Comparison of ENCODE assay signal across 8 cellular contexts in genomic region chr13:113724780-113725315, GRCh38. TPM values are rescaled to one million over a fixed set of nuclear protein-coding genes. Genes with fewer than 3 reads are reported as not detected.
A peak's percentile ranks its signal among the peaks of the same experiment; 100 is the strongest.
DNase-seq lines count a peak whose midpoint lies in the region; ATAC-seq and TF ChIP-seq lines count a peak whose summit lies in the region.

No MANE protein-coding gene starts in this region.

- ATAC-seq in GM21786 (IDR thresholded peaks at IDR 0.05; ENCODE audit: unreplicated experiment): peak; percentile 87

- intact Hi-C loops in MCF 10A (cut with micrococcal nuclease): no loop called here

- no peaks in the 10 kb centered on the region for H3K4me1 ChIP-seq in Loucy (ENCODE audit: insufficient read depth, low read length, poor library complexity, severe bottlenecking)

- H3K9me3 ChIP-seq in Loucy (ENCODE audit: insufficient read depth, low read depth, low read length): no peaks in the 10 kb centered on the region; the same call in 1 of the 2 replicates

- H3K4me2 ChIP-seq in Loucy (ENCODE audit: low read depth, low read length, poor library complexity, severe bottlenecking): no peak overlapping the region

- CTCF ChIA-PET in MCF 10A (lab: Yijun Ruan, JAX): interaction anchor here (0.5 to 1.4 kb wide), 5 partner anchors 10 to 59 kb away, joined by 3 to 8 read pairs (median 5); no protein-coding TSS in a partner anchor

- POLR2A ChIA-PET in MCF 10A (lab: Yijun Ruan, JAX): no interaction called here

- H3K9me2 ChIP-seq in Loucy (replicated peaks; ENCODE audit: low read depth, low read length): no peaks in the 10 kb centered on the region

- BruUV-seq in MCF 10A (replicated peaks; lab: Mats Ljungman, UMichigan): no TSS peak

- H3K4me3 Mint-ChIP-seq in MCF 10A (ENCODE audit: unreplicated experiment): no peak overlapping the region

- no peak overlapping the region for H3K27ac ChIP-seq in VCaP

- DNase-seq in DMS153 treated with DMSO at 0.1 percent for 48 hours (lab: John Stamatoyannopoulos, UW; ENCODE audit: unreplicated experiment) (peak; percentile 61), MCF 10A (ENCODE audit: unreplicated experiment) (peak; percentile 52), iPS-NIHi7 (ENCODE audit: extremely low spot score) (peak; percentile 84), dedifferentiated amniotic fluid mesenchymal stem cell (ENCODE audit: extremely low spot score) (no peak)
- DNase-seq in stimulated activated CD4-positive, alpha-beta T cell treated with anti-CD3 and anti-CD28 coated beads, Interleukin-12 subunit alpha, Interleukin-12 subunit beta, amount 100 ng/mL, for 24 hours (ENCODE audit: low read depth in 2 of 2): peak; percentile 75 to 79

- no peaks in the 10 kb centered on the region for H3K27me3 ChIP-seq in Loucy (ENCODE audit: insufficient read depth, low read length, poor library complexity, severe bottlenecking)

- no peaks in the 10 kb centered on the region for H3K9me3 Mint-ChIP-seq in MCF 10A (ENCODE audit: unreplicated experiment)

- no peak overlapping the region for H2AFZ ChIP-seq in Loucy (ENCODE audit: low read length)

- peaks cover 9% of the 10 kb centered on the region for H3K4me1 Mint-ChIP-seq in MCF 10A (ENCODE audit: insufficient read depth, unreplicated experiment)

- no peaks in the 10 kb centered on the region for H3K79me2 ChIP-seq in Loucy (ENCODE audit: insufficient read depth, low read length)

- TF ChIP-seq CTCF in Loucy (conservative IDR thresholded peaks at IDR 0.05; ENCODE audit: low read length) (peak; percentile 57), VCaP (conservative IDR thresholded peaks at IDR 0.05) (peak; percentile 58), MCF 10A (IDR thresholded peaks at IDR 0.05; ENCODE audit: unreplicated experiment) (peak; percentile 65)

- H4K20me1 ChIP-seq in Loucy (ENCODE audit: insufficient read depth, low read length, poor library complexity, severe bottlenecking): no peaks in the 10 kb centered on the region

- no peaks in the 10 kb centered on the region for H3K36me3 ChIP-seq in Loucy (ENCODE audit: insufficient read depth, low read length)

- H3K9ac ChIP-seq in Loucy (ENCODE audit: low read depth, low read length, poor library complexity, severe bottlenecking): no peak overlapping the region

- H3K27me3 Mint-ChIP-seq in MCF 10A (ENCODE audit: insufficient read depth, unreplicated experiment): peaks cover 18% of the 10 kb centered on the region

- H3K27ac Mint-ChIP-seq in MCF 10A (ENCODE audit: low read depth, unreplicated experiment): no peak overlapping the region

- H3F3A ChIP-seq in Loucy (ENCODE audit: low read depth): no peaks in the 10 kb centered on the region

- H3K4me3 ChIP-seq in Loucy (ENCODE audit: low read length, poor library complexity, severe bottlenecking): no peak overlapping the region

- H3K36me3 Mint-ChIP-seq in MCF 10A (ENCODE audit: insufficient read depth, unreplicated experiment): no peaks in the 10 kb centered on the region

RNA-seq across cellular contexts. Expression of gene TMEM255B, which starts 34.2 kb away (rescaled TPM):
- total RNA-seq in MCF 10A (2022): 7.0 and 15.8 TPM in 2 replicates

RNA-seq across cellular contexts. Expression of gene GRK1, which starts 57.8 kb away (rescaled TPM):
- total RNA-seq in MCF 10A (2022): not detected in 2 replicates
